ENCODE assay signal across 25 cellular contexts in genomic region chr7:115085421-115085820, GRCh38.
"Had no signal": no experiment of that assay in that cellular context is flagged by ENCODE, and none has a peak within 500 bp of the region (broad histone marks: within the 10 kb centered on the region; RNA-seq: fewer than 3 reads in every experiment).

No MANE protein-coding gene starts in this region.

- H3K4me1 ChIP-seq: breast epithelium had no signal

- H3K9me3 ChIP-seq: breast epithelium, MG63 had no signal

- DNase-seq: activated CD4-positive, alpha-beta T cell treated with anti-CD3 and anti-CD28 coated beads for 48 hours; activated CD4-positive, alpha-beta T cell treated with anti-CD3 and anti-CD28 coated beads, Interleukin-2, amount 50 U/mL, for 48 hours; activated CD4-positive, CD25-positive, alpha-beta regulatory T cell treated with anti-CD3 and anti-CD28 coated beads, Interleukin-2, amount 50 U/mL, for 72 hours; activated CD8-positive, alpha-beta memory T cell treated with anti-CD3 and anti-CD28 coated beads, Interleukin-2, amount 10 ng/mL, durations not matched to agents 7 days and 5 days; activated effector memory CD4-positive, alpha-beta T cell treated with Interleukin-2 at 50 U/mL for 16 hours; activated naive CD4-positive, alpha-beta T cell; activated T-cell treated with anti-CD3 and anti-CD28 coated beads, Interleukin-2, amount 50 U/mL, for 24 hours; aorta; central memory CD4-positive, alpha-beta T cell; MG63; MV-4-11; NCI-H1092 treated with DMSO at 0.1 percent for 48 hours; NCI-H1417 treated with DMSO at 0.1 percent for 48 hours; NCI-H1694; NCI-H2029; NCI-H345; NCI-H510A; NCI-H526 treated with DMSO at 0.1 percent for 48 hours; SIG-M5; T-helper 17 cell; T-helper 9 cell had no signal

- H3K4me3 Mint-ChIP-seq: activated CD8-positive, alpha-beta memory T cell treated with anti-CD3 and anti-CD28 coated beads, Interleukin-2, amount 10 ng/mL, durations not matched to agents 7 days and 5 days; activated naive CD4-positive, alpha-beta T cell treated with anti-CD3 and anti-CD28 coated beads, Interleukin-2, amount 50 U/mL, for 24 hours; activated T-cell treated with anti-CD3 and anti-CD28 coated beads, Interleukin-2, amount 50 U/mL, for 24 hours; activated T-helper 1 cell treated with anti-CD3 and anti-CD28 coated beads, Interleukin-12 subunit alpha, Interleukin-12 subunit beta, Interleukin-2, Interleukin-4 antibody, amounts not matched to agents 30 ng/mL and 10 ng/mL and 1 ng/mL, durations not matched to agents 14 hours and 24 hours and 36 hours; T-helper 17 cell; WTC11 had no signal

- H3K36me3 Mint-ChIP-seq: activated CD8-positive, alpha-beta memory T cell treated with anti-CD3 and anti-CD28 coated beads, Interleukin-2, amount 10 ng/mL, durations not matched to agents 7 days and 5 days; activated naive CD4-positive, alpha-beta T cell treated with anti-CD3 and anti-CD28 coated beads, Interleukin-2, amount 50 U/mL, for 24 hours had no signal

- H3K9me3 Mint-ChIP-seq: activated naive CD4-positive, alpha-beta T cell treated with anti-CD3 and anti-CD28 coated beads, Interleukin-2, amount 50 U/mL, for 24 hours; activated T-cell treated with anti-CD3 and anti-CD28 coated beads, Interleukin-2, amount 50 U/mL, for 24 hours had no signal

- H3K4me3 ChIP-seq: breast epithelium, MG63 had no signal

- H3K27me3 ChIP-seq: breast epithelium, MG63 had no signal

- H3K4me1 Mint-ChIP-seq: activated CD8-positive, alpha-beta memory T cell treated with anti-CD3 and anti-CD28 coated beads, Interleukin-2, amount 10 ng/mL, durations not matched to agents 7 days and 5 days had no signal

- H3K27me3 Mint-ChIP-seq: activated CD8-positive, alpha-beta memory T cell treated with anti-CD3 and anti-CD28 coated beads, Interleukin-2, amount 10 ng/mL, durations not matched to agents 7 days and 5 days; activated naive CD4-positive, alpha-beta T cell treated with anti-CD3 and anti-CD28 coated beads, Interleukin-2, amount 50 U/mL, for 24 hours; activated T-cell treated with anti-CD3 and anti-CD28 coated beads, Interleukin-2, amount 50 U/mL, for 24 hours; T-helper 17 cell had no signal

- ATAC-seq: activated CD8-positive, alpha-beta memory T cell treated with anti-CD3 and anti-CD28 coated beads, Interleukin-2, amount 10 ng/mL, durations not matched to agents 7 days and 5 days; T-helper 17 cell; WTC11 had no signal

- H3K36me3 ChIP-seq: breast epithelium, MG63 had no signal

- H3K27ac ChIP-seq: breast epithelium had no signal

- H3K27ac Mint-ChIP-seq: activated CD8-positive, alpha-beta memory T cell treated with anti-CD3 and anti-CD28 coated beads, Interleukin-2, amount 10 ng/mL, durations not matched to agents 7 days and 5 days; activated naive CD4-positive, alpha-beta T cell treated with anti-CD3 and anti-CD28 coated beads, Interleukin-2, amount 50 U/mL, for 24 hours; activated T-cell treated with anti-CD3 and anti-CD28 coated beads, Interleukin-2, amount 50 U/mL, for 24 hours; activated T-helper 1 cell treated with anti-CD3 and anti-CD28 coated beads, Interleukin-12 subunit alpha, Interleukin-12 subunit beta, Interleukin-2, Interleukin-4 antibody, amounts not matched to agents 30 ng/mL and 10 ng/mL and 1 ng/mL, durations not matched to agents 14 hours and 24 hours and 36 hours; T-helper 17 cell; WTC11 had no signal
